Comparison of ENCODE assay signal across 8 cellular contexts in genomic region chr19:56076413-56076998, GRCh38. TPM values are rescaled to one million over a fixed set of nuclear protein-coding genes. Genes with fewer than 3 reads are reported as not detected.
DNase-seq lines count a peak whose midpoint lies in the region; ATAC-seq, FAIRE-seq and TF ChIP-seq lines count a peak whose summit lies in the region.

No MANE protein-coding gene starts in this region.

- 2% methylated on average over 5 of the region's 6 CpGs for WGBS in HepG2 (ENCODE audit: low lambda C conversion rate)
- 16 to 30% methylated on average over 6 of the region's 6 CpGs for WGBS in testis, 2 donors

- H3K4me3 Mint-ChIP-seq in activated T-helper 17 cell treated with anti-CD3 and anti-CD28 coated beads, Interleukin-2, amount 50 U/mL, for 72 hours: no peak overlapping the region

- H3K27ac ChIP-seq in HepG2 (ENCODE audit: extremely low read length, insufficient read depth, low read length) (no peak overlapping the region), testis (no peak overlapping the region)

- H3K9me3 ChIP-seq in HepG2 (ENCODE audit: low read length) (no peaks in the 10 kb centered on the region), testis (no peaks in the 10 kb centered on the region)

- H3K4me3 ChIP-seq in cardiac fibroblast (replicated peaks in 1 of 2; ENCODE audit: low read depth in 2 of 2, low read length in 2 of 2) (no peak overlapping the region), HepG2 (replicated peaks in 1 of 3; ENCODE audit: insufficient read depth in 1 of 3, low read depth in 2 of 3, low read length in 3 of 3) (no peak overlapping the region), testis (no peak overlapping the region)

- no peaks in the 10 kb centered on the region for H3K36me3 Mint-ChIP-seq in activated T-helper 17 cell treated with anti-CD3 and anti-CD28 coated beads, Interleukin-2, amount 50 U/mL, for 72 hours (ENCODE audit: low read depth)

- H3K79me2 ChIP-seq in HepG2 (ENCODE audit: insufficient read depth, low read length): no peaks in the 10 kb centered on the region

- in situ Hi-C loops in HepG2 (cut with HindIII; ENCODE audit: extremely low pct_ligation_motif_present, low pct_unique_long_range_greater_than_20kb): loop anchor here (10.0 kb wide), 1 partner anchor 238 kb away; the partner anchor contains the start of gene ZSCAN5A

- no peak overlapping the region for H3K9ac ChIP-seq in HepG2 (ENCODE audit: insufficient read depth, low read depth, low read length)

- POLR2A ChIA-PET in HepG2 (lab: Yijun Ruan, JAX): interaction anchor here (0.9 to 1.1 kb wide), 2 partner anchors 35 to 177 kb away, joined by 3 read pairs; no protein-coding TSS in a partner anchor

- no TSS peak for BruUV-seq in HepG2 (replicated peaks; lab: Mats Ljungman, UMichigan)

- TF ChIP-seq EP300 in HepG2 (IDR thresholded peaks at IDR 0.05; ENCODE audit: low read depth in 2 of 2, low read length in 2 of 2) (no peak), HepG2 (CRISPR knock-in tag; IDR thresholded peaks at IDR 0.05; ENCODE audit: borderline replicate concordance) (no peak)

- H2AFZ ChIP-seq in HepG2 (ENCODE audit: low read length): no peak overlapping the region

- H3K36me3 ChIP-seq in HepG2 (replicated peaks in 1 of 2; ENCODE audit: control insufficient read depth in 1 of 2, insufficient read depth in 2 of 2, low read length in 2 of 2) (no peaks in the 10 kb centered on the region), testis (ENCODE audit: low read depth, missing control alignments) (no peaks in the 10 kb centered on the region)

- peak; percentile 34 for DNase-seq in NCI-H1694 (lab: John Stamatoyannopoulos, UW)
- DNase-seq in NCI-H1694 treated with DMSO at 0.1 percent for 48 hours (lab: John Stamatoyannopoulos, UW): no peak
- peak; percentile 46 for DNase-seq in LHCN-M2 (ENCODE audit: low read depth)
- DNase-seq in SKM-1 (lab: John Stamatoyannopoulos, UW; ENCODE audit: unreplicated experiment): peak; percentile 2
- peak; percentile 72 to 74 for DNase-seq in cardiac fibroblast (ENCODE audit: low read depth in 2 of 2)
- DNase-seq in HepG2 (ENCODE audit: low spot score): peak; percentile 48
- DNase-seq in testis: peak; percentile 69

- CTCF ChIA-PET in HepG2 (lab: Yijun Ruan, JAX; ENCODE audit: low intra/inter-chr PET ratio, low total read pairs): interaction anchor here (0.7 to 1.8 kb wide), 5 partner anchors 95 to 257 kb away, joined by 3 to 15 read pairs (median 6); no protein-coding TSS in a partner anchor

- intact Hi-C loops in HepG2 (cut with micrococcal nuclease; ENCODE audit: unreplicated experiment) (loop anchor here (1.0 to 2.0 kb wide), 2 partner anchors 96 to 257 kb away; no protein-coding TSS in a partner anchor), testis (cut with DNase I; ENCODE audit: low total_unique reads) (no loop called here)

- H3K4me1 ChIP-seq in HepG2 (ENCODE audit: insufficient read depth, low read length): peaks cover 20% of the 10 kb centered on the region
- peaks cover 5% of the 10 kb centered on the region for H3K4me1 ChIP-seq in testis

- no peaks in the 10 kb centered on the region; a peak in 1 of 5 replicates for H3K27me3 ChIP-seq in HepG2 (ENCODE audit: control insufficient read depth in 1 of 2, insufficient read depth in 2 of 2, low read length in 2 of 2)
- no peaks in the 10 kb centered on the region for H3K27me3 ChIP-seq in testis

- H3K9me3 Mint-ChIP-seq in activated T-helper 17 cell treated with anti-CD3 and anti-CD28 coated beads, Interleukin-2, amount 50 U/mL, for 72 hours: no peaks in the 10 kb centered on the region

- H4K20me1 ChIP-seq in HepG2 (ENCODE audit: insufficient read depth, low read length): no peaks in the 10 kb centered on the region

- no peak overlapping the region for H3K4me2 ChIP-seq in HepG2 (ENCODE audit: low read depth, low read length)

- TF ChIP-seq RAD21 in HepG2 (CRISPR knock-in tag; IDR thresholded peaks at IDR 0.05): peak; percentile 63

- peaks cover 9% of the 10 kb centered on the region for H3K4me1 Mint-ChIP-seq in activated T-helper 17 cell treated with anti-CD3 and anti-CD28 coated beads, Interleukin-2, amount 50 U/mL, for 72 hours

- ATAC-seq in HepG2: peak; percentile 49
- ATAC-seq in activated T-helper 17 cell treated with anti-CD3 and anti-CD28 coated beads, Interleukin-2, amount 50 U/mL, for 72 hours (replicated peaks): no peak

- H3K27ac Mint-ChIP-seq in activated T-helper 17 cell treated with anti-CD3 and anti-CD28 coated beads, Interleukin-2, amount 50 U/mL, for 72 hours: no peak overlapping the region

- TF ChIP-seq POLR2A in HepG2 (IDR thresholded peaks at IDR 0.05; ENCODE audit: insufficient read depth in 1 of 2, low read depth in 2 of 2, low read length in 2 of 2): no peak
- no peak for TF ChIP-seq POLR2A in testis (IDR thresholded peaks at IDR 0.05)

- peak; percentile 75 for FAIRE-seq in HepG2 (lab: Jason Lieb, UNC)

- TF ChIP-seq CTCF in cardiac fibroblast (IDR thresholded peaks at IDR 0.05; ENCODE audit: low read depth, low read length) (peak; percentile 83), HepG2 (CRISPR knock-in tag; IDR thresholded peaks at IDR 0.05) (peak; percentile 87), testis (IDR thresholded peaks at IDR 0.05) (peak; percentile 65 to 80 (median 76))

- H3K27me3 Mint-ChIP-seq in activated T-helper 17 cell treated with anti-CD3 and anti-CD28 coated beads, Interleukin-2, amount 50 U/mL, for 72 hours: peaks cover 4% of the 10 kb centered on the region

TF ChIP-seq in HepG2, 621 proteins besides CTCF, POLR2A, EP300 and RAD21 (continues in another document):
- TF ChIP-seq ZNF75D (CRISPR knock-in tag; IDR thresholded peaks at IDR 0.05; ENCODE audit: borderline replicate concordance): no peak
- TF ChIP-seq GATAD2A (CRISPR knock-in tag; IDR thresholded peaks at IDR 0.05): 0 out of 2 replicates have a peak, but pooled peaks have one; percentile 32
- no peak for TF ChIP-seq ZNF382 (CRISPR knock-in tag; IDR thresholded peaks at IDR 0.05; ENCODE audit: borderline replicate concordance)
- TF ChIP-seq, protein P1, sequence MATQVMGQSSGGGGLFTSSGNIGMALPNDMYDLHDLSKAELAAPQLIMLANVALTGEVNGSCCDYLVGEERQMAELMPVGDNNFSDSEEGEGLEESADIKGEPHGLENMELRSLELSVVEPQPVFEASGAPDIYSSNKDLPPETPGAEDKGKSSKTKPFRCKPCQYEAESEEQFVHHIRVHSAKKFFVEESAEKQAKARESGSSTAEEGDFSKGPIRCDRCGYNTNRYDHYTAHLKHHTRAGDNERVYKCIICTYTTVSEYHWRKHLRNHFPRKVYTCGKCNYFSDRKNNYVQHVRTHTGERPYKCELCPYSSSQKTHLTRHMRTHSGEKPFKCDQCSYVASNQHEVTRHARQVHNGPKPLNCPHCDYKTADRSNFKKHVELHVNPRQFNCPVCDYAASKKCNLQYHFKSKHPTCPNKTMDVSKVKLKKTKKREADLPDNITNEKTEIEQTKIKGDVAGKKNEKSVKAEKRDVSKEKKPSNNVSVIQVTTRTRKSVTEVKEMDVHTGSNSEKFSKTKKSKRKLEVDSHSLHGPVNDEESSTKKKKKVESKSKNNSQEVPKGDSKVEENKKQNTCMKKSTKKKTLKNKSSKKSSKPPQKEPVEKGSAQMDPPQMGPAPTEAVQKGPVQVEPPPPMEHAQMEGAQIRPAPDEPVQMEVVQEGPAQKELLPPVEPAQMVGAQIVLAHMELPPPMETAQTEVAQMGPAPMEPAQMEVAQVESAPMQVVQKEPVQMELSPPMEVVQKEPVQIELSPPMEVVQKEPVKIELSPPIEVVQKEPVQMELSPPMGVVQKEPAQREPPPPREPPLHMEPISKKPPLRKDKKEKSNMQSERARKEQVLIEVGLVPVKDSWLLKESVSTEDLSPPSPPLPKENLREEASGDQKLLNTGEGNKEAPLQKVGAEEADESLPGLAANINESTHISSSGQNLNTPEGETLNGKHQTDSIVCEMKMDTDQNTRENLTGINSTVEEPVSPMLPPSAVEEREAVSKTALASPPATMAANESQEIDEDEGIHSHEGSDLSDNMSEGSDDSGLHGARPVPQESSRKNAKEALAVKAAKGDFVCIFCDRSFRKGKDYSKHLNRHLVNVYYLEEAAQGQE (IDR thresholded peaks at IDR 0.05; ENCODE audit: borderline replicate concordance in 1 of 2, low read depth in 1 of 2, low read length in 2 of 2): no peak
- no peak for TF ChIP-seq ZNF773 (CRISPR knock-in tag; IDR thresholded peaks at IDR 0.05; ENCODE audit: borderline replicate concordance)

RNA-seq across cellular contexts. Expression of gene ZNF787, which starts 44.6 kb away (rescaled TPM):
- 25.8 and 26.9 TPM in 2 replicates for total RNA-seq in LHCN-M2 (2014; rRNA removed)
- polyA plus RNA-seq in LHCN-M2 (2012): 27.7 TPM
- total RNA-seq in HepG2 (2016; rRNA removed; fragmentation: Illumina TruSeq; extraction: Trizol): 35.6 and 42.8 TPM in 2 replicates
- 29.0 and 33.1 TPM in 2 replicates for total RNA-seq in HepG2 (2016; cell fraction: cytosol; rRNA removed; fragmentation: Illumina TruSeq; extraction: Trizol; ENCODE audit: low read depth)
- total RNA-seq in HepG2 (2016; cell fraction: insoluble cytoplasmic fraction; rRNA removed; fragmentation: Illumina TruSeq; extraction: Trizol): 34.7 and 46.1 TPM in 2 replicates
- 62.2 and 73.5 TPM in 2 replicates for total RNA-seq in HepG2 (2016; cell fraction: membrane; rRNA removed; fragmentation: Illumina TruSeq; extraction: Trizol)
- 17.6 and 21.2 TPM in 2 replicates for total RNA-seq in HepG2 (2016; cell fraction: nucleus; rRNA removed; fragmentation: Illumina TruSeq; extraction: Trizol)
- 15.1 and 23.1 TPM in 2 replicates for polyA plus RNA-seq in HepG2 (2011; rRNA removed)
- 9.6 and 21.1 TPM in 2 replicates for polyA plus RNA-seq in HepG2 (2011; cell fraction: cytosol; rRNA removed)
- 24.0 and 30.1 TPM in 2 replicates for polyA plus RNA-seq in HepG2 (2011; cell fraction: nucleus; rRNA removed)
- 20.1 and 21.2 TPM in 2 replicates for polyA plus RNA-seq in HepG2 (2012)
- polyA plus RNA-seq in HepG2 (2016; cell fraction: cytosol; fragmentation: Illumina TruSeq; extraction: Trizol; ENCODE audit: low read depth): 34.6 and 40.9 TPM in 2 replicates
- 47.2 and 47.3 TPM in 2 replicates for polyA plus RNA-seq in HepG2 (2016; cell fraction: insoluble cytoplasmic fraction; fragmentation: Illumina TruSeq; extraction: Trizol; ENCODE audit: low read depth)
- polyA plus RNA-seq in HepG2 (2016; cell fraction: membrane; fragmentation: Illumina TruSeq; extraction: Trizol; ENCODE audit: low read depth): 55.5 and 74.3 TPM in 2 replicates
- polyA plus RNA-seq in HepG2 (2016; cell fraction: nucleus; fragmentation: Illumina TruSeq; extraction: Trizol; ENCODE audit: insufficient read depth, low read depth): 38.1 and 41.9 TPM in 2 replicates
- 11.1 and 37.8 TPM in 2 replicates for polyA minus RNA-seq in HepG2 (2011; rRNA and poly(A)+ RNA removed; ENCODE audit: low replicate concordance)
- 24.6 and 29.7 TPM in 2 replicates for polyA minus RNA-seq in HepG2 (2011; cell fraction: cytosol; rRNA and poly(A)+ RNA removed)
- polyA minus RNA-seq in HepG2 (2011; cell fraction: nucleus; rRNA and poly(A)+ RNA removed): 9.8 and 11.8 TPM in 2 replicates
- total RNA-seq in testis: 10 to 100 TPM; 35.7 to 41.4 TPM
- 22.3 TPM for polyA plus RNA-seq in testis (ENCODE audit: insufficient read depth, low read depth, low replicate concordance)
- 10 to 100 TPM; 27.8 to 33.2 TPM for total RNA-seq in activated T-helper 17 cell treated with anti-CD3 and anti-CD28 coated beads, Interleukin-2, amount 50 U/mL, for 72 hours
